ENCODE assay signal across 13 cellular contexts in the genomic region with DNA sequence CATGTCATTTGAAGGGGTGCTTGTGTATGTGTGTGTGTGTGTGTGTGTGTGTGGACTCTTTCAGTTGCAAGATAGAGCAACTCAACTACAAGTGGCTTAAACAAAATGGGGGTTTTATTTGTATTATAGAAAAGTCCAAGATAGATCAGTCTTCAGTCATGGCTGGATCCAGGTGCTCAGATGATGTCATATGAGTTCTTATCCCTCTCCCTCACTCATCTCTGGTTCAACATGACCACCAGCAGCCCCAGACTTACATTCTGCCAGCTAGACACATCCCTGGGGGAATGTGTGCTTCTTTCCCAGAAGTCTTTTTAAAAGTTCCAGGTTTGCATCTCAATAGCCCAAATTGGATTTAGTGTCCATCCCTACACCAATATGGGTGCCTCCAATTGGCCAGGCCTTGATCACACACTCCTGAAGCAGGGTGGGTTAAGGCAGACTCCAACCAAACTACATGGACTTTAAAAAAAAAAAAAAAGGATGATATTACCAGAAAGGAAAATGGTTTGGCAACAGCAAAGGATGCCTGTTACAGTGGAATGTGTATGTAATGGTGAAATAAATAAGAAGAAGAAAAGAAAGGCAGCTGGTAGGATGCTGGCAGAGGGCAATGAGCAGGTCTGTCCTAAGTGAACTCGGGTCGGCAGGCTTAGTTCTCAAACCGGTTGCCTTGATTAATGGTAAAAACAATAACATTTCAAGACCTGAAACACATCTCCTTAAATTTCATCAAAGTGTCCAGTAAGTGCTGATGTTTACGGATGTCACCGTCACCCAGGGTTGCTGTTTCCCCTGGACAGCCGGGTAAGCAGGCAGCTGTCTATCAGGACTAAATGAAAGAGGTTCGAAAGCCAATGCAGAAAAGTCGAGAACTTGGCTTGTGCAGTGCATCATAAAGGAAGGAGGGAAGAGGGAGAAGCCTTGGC.
DNase-seq lines count a peak whose midpoint lies in the region; ATAC-seq, FAIRE-seq and TF ChIP-seq lines count a peak whose summit lies in the region.
"Had no signal": no experiment of that assay in that cellular context is flagged by ENCODE, and none has a peak within 500 bp of the region (broad histone marks: within the 10 kb centered on the region; RNA-seq: fewer than 3 reads in every experiment).

No MANE protein-coding gene starts in this region.

- H3K27me3 Mint-ChIP-seq in CD4-positive, alpha-beta memory T cell = peaks cover under 1 to 6% of the 10 kb centered on the region in 2 donors

- no peaks in the 10 kb centered on the region for H3K36me3 Mint-ChIP-seq in CD4-positive, alpha-beta memory T cell
- H3K36me3 Mint-ChIP-seq: stimulated activated naive B cell treated with anti-CD40 and anti-IgM and Interleukin-4, amounts not matched to agents 10 μg/mL and 1 μg/mL and 100 μg/mL, for 72 hours had no signal

- peak overlapping the region; percentile 80 for H3K27ac ChIP-seq in upper lobe of right lung
- peak overlapping the region in 1 of 2 donors; percentile 55 for H3K27ac ChIP-seq in small intestine (ENCODE audit: low read depth in 1 of 2, low read length in 1 of 2)
- no peak overlapping the region for H3K27ac ChIP-seq in CD4-positive, alpha-beta memory T cell (ENCODE audit: low read depth, low read length)

- CTCF ChIA-PET in CD4-positive, alpha-beta memory T cell (lab: Charles Lee; ENCODE audit: partially characterized antibody) = interaction anchor here (0.7 kb wide), 1 partner anchor 17 kb away, joined by 3 read pairs; no protein-coding TSS in a partner anchor

- H3K4me3 ChIP-seq in WI38 (ENCODE audit: low read depth, low read length) = peak overlapping the region; percentile 18
- H3K4me3 ChIP-seq in upper lobe of right lung = peak overlapping the region; percentile 14
- no peak overlapping the region for H3K4me3 ChIP-seq in small intestine (ENCODE audit: low read depth in 1 of 2, low read length in 2 of 2)
- no peak overlapping the region for H3K4me3 ChIP-seq in CD4-positive, alpha-beta memory T cell (ENCODE audit: low read length in 2 of 2)

- POLR2A ChIA-PET in CD4-positive, alpha-beta memory T cell (lab: Charles Lee; ENCODE audit: partially characterized antibody) = no interaction called here

- peak; percentile 67 for DNase-seq in NCI-H748 (lab: John Stamatoyannopoulos, UW; ENCODE audit: unreplicated experiment)
- no peak for DNase-seq in NCI-H748 treated with DMSO at 0.1 percent for 48 hours (lab: John Stamatoyannopoulos, UW)
- no peak for DNase-seq in left lobe of liver (ENCODE audit: low spot score)
- no peak for DNase-seq in upper lobe of right lung
- no peak for DNase-seq in small intestine
- DNase-seq in stimulated activated CD4-positive, alpha-beta T cell treated with anti-CD3 and anti-CD28 coated beads, Interleukin-2, amount 100 ng/mL, for 48 hours = no peak
- no peak for DNase-seq in CD4-positive, alpha-beta memory T cell
- DNase-seq: activated T-cell treated with anti-CD3 and anti-CD28 coated beads, Interleukin-2, amount 50 U/mL, for 48 hours; nephron progenitor cell; stimulated activated naive B cell treated with anti-CD40 and anti-IgM and Interleukin-4, amounts not matched to agents 10 μg/mL and 1 μg/mL and 100 μg/mL, for 72 hours had no signal

- peaks cover 0 to 8% (median 1%) of the 10 kb centered on the region in 4 donors for H3K4me1 Mint-ChIP-seq in CD4-positive, alpha-beta memory T cell
- H3K4me1 Mint-ChIP-seq: stimulated activated naive B cell treated with anti-CD40 and anti-IgM and Interleukin-4, amounts not matched to agents 10 μg/mL and 1 μg/mL and 100 μg/mL, for 72 hours had no signal

- no peaks in the 10 kb centered on the region for H3K9me3 Mint-ChIP-seq in CD4-positive, alpha-beta memory T cell
- H3K9me3 Mint-ChIP-seq: nephron progenitor cell; stimulated activated naive B cell treated with anti-CD40 and anti-IgM and Interleukin-4, amounts not matched to agents 10 μg/mL and 1 μg/mL and 100 μg/mL, for 72 hours had no signal

- TF ChIP-seq CTCF in WI38 (IDR thresholded peaks at IDR 0.05; ENCODE audit: low read depth, low read length) (no peak), upper lobe of right lung (IDR thresholded peaks at IDR 0.05) (no peak)

- H3K4me1 ChIP-seq in upper lobe of right lung (peaks cover 15% of the 10 kb centered on the region), small intestine (ENCODE audit: control insufficient read depth in 2 of 2, insufficient read depth in 1 of 2, low read depth in 1 of 2, low read length in 1 of 2) (no peaks in the 10 kb centered on the region)
- no peaks in the 10 kb centered on the region for H3K4me1 ChIP-seq in CD4-positive, alpha-beta memory T cell (ENCODE audit: insufficient read depth, low read length)

- intact Hi-C loops in upper lobe of right lung (cut with DNase I) = no loop called here
- intact Hi-C loops in CD4-positive, alpha-beta memory T cell (cut with micrococcal nuclease) = no loop called here

- H3K4me3 Mint-ChIP-seq in CD4-positive, alpha-beta memory T cell = no peak overlapping the region
- H3K4me3 Mint-ChIP-seq: nephron progenitor cell; stimulated activated naive B cell treated with anti-CD40 and anti-IgM and Interleukin-4, amounts not matched to agents 10 μg/mL and 1 μg/mL and 100 μg/mL, for 72 hours had no signal

- WGBS in small intestine, 3 donors = 19 to 41% (median 34%) methylated on average over 8 of the region's 8 CpGs

- no peaks in the 10 kb centered on the region for H3K36me3 ChIP-seq in upper lobe of right lung
- no peaks in the 10 kb centered on the region for H3K36me3 ChIP-seq in small intestine (ENCODE audit: control insufficient read depth in 2 of 2, insufficient read depth in 2 of 2, low read length in 2 of 2)
- no peaks in the 10 kb centered on the region for H3K36me3 ChIP-seq in CD4-positive, alpha-beta memory T cell (ENCODE audit: insufficient read depth, low read length)

- peak; percentile 32 for ATAC-seq in left lobe of liver
- no peak for ATAC-seq in upper lobe of right lung
- ATAC-seq: stimulated activated naive B cell treated with anti-CD40 and anti-IgM and Interleukin-4, amounts not matched to agents 10 μg/mL and 1 μg/mL and 100 μg/mL, for 72 hours had no signal

- no peak overlapping the region for H3K27ac Mint-ChIP-seq in CD4-positive, alpha-beta memory T cell
- H3K27ac Mint-ChIP-seq: nephron progenitor cell; stimulated activated naive B cell treated with anti-CD40 and anti-IgM and Interleukin-4, amounts not matched to agents 10 μg/mL and 1 μg/mL and 100 μg/mL, for 72 hours had no signal

- H3K27me3 ChIP-seq in upper lobe of right lung (no peaks in the 10 kb centered on the region), small intestine (ENCODE audit: control insufficient read depth in 2 of 2, insufficient read depth in 2 of 2, low read length in 2 of 2) (no peaks in the 10 kb centered on the region)
- H3K27me3 ChIP-seq in CD4-positive, alpha-beta memory T cell (ENCODE audit: insufficient read depth, low read length) = no peaks in the 10 kb centered on the region

- H3K9me3 ChIP-seq in upper lobe of right lung = no peaks in the 10 kb centered on the region
- H3K9me3 ChIP-seq in small intestine (ENCODE audit: control insufficient read depth, low read depth) = no peaks in the 10 kb centered on the region
- no peaks in the 10 kb centered on the region for H3K9me3 ChIP-seq in CD4-positive, alpha-beta memory T cell (ENCODE audit: control insufficient read depth in 1 of 2, low read length in 2 of 2)

- FAIRE-seq in small intestine (lab: Jason Lieb, UNC) = no peak
- FAIRE-seq: G401.6, RCC 7860 had no signal

Comparison
In these comparisons a context has a peak if more than half of its experiments do, and no peak if none do; other contexts are left out.
1. H3K4me3 ChIP-seq: peak in WI38 (single experiment) and upper lobe of right lung (single experiment); none in small intestine (0 of 2) and CD4-positive, alpha-beta memory T cell (0 of 2).